In genomic region chr6:71977860-71978259, GRCh38 we compare ENCODE assay signal across 1 cellular context.
TF ChIP-seq lines count a peak whose summit lies in the region.

No MANE protein-coding gene starts in this region.

TF ChIP-seq in K562, 482 proteins besides CTCF, POLR2A, EP300 and RAD21:
- TF ChIP-seq NFIX (CRISPR knock-in tag; IDR thresholded peaks at IDR 0.05; ENCODE audit: low read depth), result peak; percentile 78
- TF ChIP-seq NFIC (IDR thresholded peaks at IDR 0.05), result peak; percentile 94
- TF ChIP-seq RBM25 (IDR thresholded peaks at IDR 0.05; ENCODE audit: low read depth, low read length, severe bottlenecking), result no peak
- TF ChIP-seq COPS2 (conservative IDR thresholded peaks at IDR 0.05), result no peak
- TF ChIP-seq BRCA1 (IDR thresholded peaks at IDR 0.05), result no peak
- no peak for TF ChIP-seq BRCA1 (CRISPR knock-in tag; IDR thresholded peaks at IDR 0.05)
